8 cellular contexts compared by ENCODE assay signal in genomic region chr17:1179635-1180433, GRCh38. TPM values are rescaled to one million over a fixed set of nuclear protein-coding genes. Genes with fewer than 3 reads are reported as not detected.
DNase-seq lines count a peak whose midpoint lies in the region; ATAC-seq, FAIRE-seq and TF ChIP-seq lines count a peak whose summit lies in the region.

Gene ABR, minus strand, starts transcription at chr17:1179981. Its CDS starts 254 bp downstream, at chr17:1179727.

- FAIRE-seq in D721Med (lab: Jason Lieb, UNC) = no peak

- peak within 1 kb of the TSS; percentile 76 for H3K4me3 ChIP-seq in upper lobe of right lung

- H3K4me1 ChIP-seq in foreskin keratinocyte (no peaks in the 10 kb centered on the region), upper lobe of right lung (peaks cover 37% of the 10 kb centered on the region)

- H3K9me3 ChIP-seq in upper lobe of right lung = no peaks in the 10 kb centered on the region

- TF ChIP-seq CTCF in D721Med (IDR thresholded peaks at IDR 0.05; ENCODE audit: insufficient read depth, missing control alignments) (no peak), foreskin keratinocyte (conservative IDR thresholded peaks at IDR 0.05) (no peak), upper lobe of right lung (IDR thresholded peaks at IDR 0.05) (no peak)

- intact Hi-C loops in upper lobe of right lung (cut with DNase I) = loop anchor here (5.0 kb wide), 1 partner anchor 58 kb away; no protein-coding TSS in a partner anchor

- H3K36me3 ChIP-seq in upper lobe of right lung = peaks cover under 1% of the 10 kb centered on the region

- H3K27ac ChIP-seq in foreskin keratinocyte (no peak within 1 kb of the TSS), upper lobe of right lung (peak within 1 kb of the TSS; percentile 58)

- DNase-seq in D721Med (ENCODE audit: insufficient read length, low spot score) = peak; percentile 71
- peak; percentile 49 for DNase-seq in NCI-H69 (lab: John Stamatoyannopoulos, UW)
- peak; percentile 43 for DNase-seq in activated effector memory CD4-positive, alpha-beta T cell treated with Interleukin-2 at 50 U/mL for 16 hours
- no peak for DNase-seq in foreskin keratinocyte
- DNase-seq in nucleus accumbens (lab: John Stamatoyannopoulos, UW) = peak in 31 of 56 donors; percentile 21 to 78 (median 56)
- DNase-seq in upper lobe of right lung = peak; percentile 83
- DNase-seq in NCI-H2029 treated with DMSO at 0.1 percent for 48 hours (lab: John Stamatoyannopoulos, UW) = no peak
- DNase-seq in dedifferentiated amniotic fluid mesenchymal stem cell (ENCODE audit: extremely low spot score) = no peak

- ATAC-seq in foreskin keratinocyte = peak; percentile 28
- peak; percentile 76 for ATAC-seq in upper lobe of right lung

- peaks cover 55% of the 10 kb centered on the region for H3K27me3 ChIP-seq in foreskin keratinocyte
- no peaks in the 10 kb centered on the region for H3K27me3 ChIP-seq in upper lobe of right lung

RNA-seq across cellular contexts. Expression of gene ABR, which starts in this region (rescaled TPM):
- total RNA-seq in foreskin keratinocyte = 41.3 and 60.1 TPM in 2 replicates
- polyA plus RNA-seq in foreskin keratinocyte = 23.1 and 31.7 TPM in 2 replicates
- 185 TPM for total RNA-seq in upper lobe of right lung

Comparison
In these comparisons a context has a peak if more than half of its experiments do, and no peak if none do; other contexts are left out.
1. DNase-seq: peak in D721Med (single experiment), NCI-H69 (single experiment), activated effector memory CD4-positive, alpha-beta T cell treated with Interleukin-2 at 50 U/mL for 16 hours (single experiment), nucleus accumbens (31 of 56) and upper lobe of right lung (single experiment); none in foreskin keratinocyte (0 of 2), NCI-H2029 treated with DMSO at 0.1 percent for 48 hours (single experiment) and dedifferentiated amniotic fluid mesenchymal stem cell (single experiment).